2 cellular contexts compared by ENCODE assay signal in the genomic region with DNA sequence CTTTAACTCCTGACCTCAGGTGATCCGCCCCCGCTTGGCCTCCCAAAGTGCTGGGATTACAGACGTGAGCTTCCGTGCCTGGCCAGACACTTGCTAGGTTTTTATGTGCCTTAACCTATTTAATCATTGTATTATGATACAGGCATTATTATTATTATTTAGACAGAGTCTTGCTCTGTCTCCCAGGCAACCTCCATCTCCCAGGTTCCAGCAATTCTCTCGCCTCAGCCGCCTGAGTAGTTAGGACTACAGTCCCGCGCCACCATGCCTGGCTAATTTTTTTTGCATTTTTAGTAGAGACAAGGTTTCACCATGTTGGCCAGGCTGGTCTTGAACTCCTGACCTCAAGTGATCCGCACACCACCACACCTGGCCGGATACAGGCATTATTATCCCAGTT. TPM values are rescaled to one million over a fixed set of nuclear protein-coding genes. Genes with fewer than 3 reads are reported as not detected.
"Had no signal": no experiment of that assay in that cellular context is flagged by ENCODE, and none has a peak within 500 bp of the region (broad histone marks: within the 10 kb centered on the region; RNA-seq: fewer than 3 reads in every experiment).

No MANE protein-coding gene starts in this region.

RNA-seq across cellular contexts. Expression of a gene that starts 11.5 kb away (rescaled TPM):
- total RNA-seq: activated CD4-positive, alpha-beta T cell treated with anti-CD3 and anti-CD28 coated beads, Interleukin-2, amount 10 ng/mL, durations not matched to agents 7 days and 5 days; T-helper 1 cell treated with Interleukin-12 subunit alpha and Interleukin-12 subunit beta and Interleukin-4 antibody, amounts not matched to agents 30 ng/mL and 1 ng/mL, for 36 hours had no signal
